ENCODE assay signal across 8 cellular contexts in genomic region chr6:44126320-44127149, GRCh38. TPM values are rescaled to one million over a fixed set of nuclear protein-coding genes. Genes with fewer than 3 reads are reported as not detected.
DNase-seq lines count a peak whose midpoint lies in the region; ATAC-seq and TF ChIP-seq lines count a peak whose summit lies in the region.

No MANE protein-coding gene starts in this region.

- intact Hi-C loops in psoas muscle (cut with DNase I), result loop anchor here in 1 of 2 donors (1.0 kb wide), 1 partner anchor 17 kb away; no protein-coding TSS in a partner anchor

- H3K9me2 ChIP-seq in SK-N-SH, result no peaks in the 10 kb centered on the region

- peak overlapping the region; percentile 94 for H3K27ac Mint-ChIP-seq in activated naive CD8-positive, alpha-beta T cell

- CTCF ChIA-PET in SK-N-SH (lab: Yijun Ruan, JAX), result no interaction called here

- ATAC-seq in GM19023 (IDR thresholded peaks at IDR 0.05; ENCODE audit: unreplicated experiment) (peak; percentile 37), HG03354 (IDR thresholded peaks at IDR 0.05; ENCODE audit: poor library complexity, severe bottlenecking, unreplicated experiment) (peak; percentile 33), psoas muscle (peak; percentile 80 to 84 (median 83))

- H2AFZ ChIP-seq in SK-N-SH (ENCODE audit: low read depth), result no peak overlapping the region

- H3K4me3 ChIP-seq in AG09309 (ENCODE audit: control insufficient read depth, low read depth, low read length) (peak overlapping the region; percentile 79), SK-N-SH (ENCODE audit: low read depth in 2 of 2, low read length in 1 of 2) (peak overlapping the region; percentile 76 to 82), cardiac muscle cell (peak overlapping the region; percentile 82), psoas muscle (peak overlapping the region; percentile 98)

- H3K27ac ChIP-seq in SK-N-SH (ENCODE audit: low read depth in 2 of 2, low read length in 1 of 2) (peak overlapping the region; percentile 58 to 77), cardiac muscle cell (peak overlapping the region; percentile 96), psoas muscle (peak overlapping the region; percentile 99)

- no peak for TF ChIP-seq EP300 in SK-N-SH (IDR thresholded peaks at IDR 0.05; ENCODE audit: borderline replicate concordance in 1 of 2, low read depth in 1 of 2, low read length in 1 of 2)

- peaks cover 49% of the 10 kb centered on the region for H4K20me1 ChIP-seq in SK-N-SH (ENCODE audit: insufficient read depth)

- H3K4me1 Mint-ChIP-seq in activated naive CD8-positive, alpha-beta T cell (ENCODE audit: low read depth), result peaks cover 54% of the 10 kb centered on the region

- peaks cover 13% of the 10 kb centered on the region for H3F3A ChIP-seq in SK-N-SH (replicated peaks; ENCODE audit: insufficient read depth)

- peak overlapping the region; percentile 88 for H3K4me3 Mint-ChIP-seq in activated naive CD8-positive, alpha-beta T cell

- peaks cover 96% of the 10 kb centered on the region for H3K79me2 ChIP-seq in SK-N-SH (ENCODE audit: insufficient read depth)

- H3K27me3 ChIP-seq in SK-N-SH (ENCODE audit: insufficient read depth) (no peaks in the 10 kb centered on the region), cardiac muscle cell (no peaks in the 10 kb centered on the region), psoas muscle (ENCODE audit: insufficient read depth in 3 of 3, low read length in 2 of 3) (no peaks in the 10 kb centered on the region)

- TF ChIP-seq CTCF in AG09309 (IDR thresholded peaks at IDR 0.05; ENCODE audit: control insufficient read depth, insufficient read depth, low read depth, low read length, missing control alignments) (no peak), SK-N-SH (IDR thresholded peaks at IDR 0.05) (no peak), cardiac muscle cell (IDR thresholded peaks at IDR 0.05; ENCODE audit: low read depth, low read length) (no peak), psoas muscle (IDR thresholded peaks at IDR 0.05) (no peak)

- POLR2A ChIA-PET in SK-N-SH (lab: Yijun Ruan, JAX), result no interaction called here

- peak overlapping the region; percentile 93 for H3K4me2 ChIP-seq in SK-N-SH

- peak overlapping the region; percentile 68 for H3K9ac ChIP-seq in SK-N-SH

- no peaks in the 10 kb centered on the region for H3K9me3 Mint-ChIP-seq in activated naive CD8-positive, alpha-beta T cell (ENCODE audit: low read depth)

- peaks cover 4% of the 10 kb centered on the region for H3K36me3 Mint-ChIP-seq in activated naive CD8-positive, alpha-beta T cell

- H3K36me3 ChIP-seq in SK-N-SH (replicated peaks in 1 of 2; ENCODE audit: control insufficient read depth in 1 of 2, insufficient read depth in 2 of 2, low read length in 1 of 2) (peaks cover 6% of the 10 kb centered on the region in 2 experiments), cardiac muscle cell (no peaks in the 10 kb centered on the region), psoas muscle (ENCODE audit: insufficient read depth in 1 of 2, low read depth in 1 of 2) (peaks cover 0 to 10% of the 10 kb centered on the region in 2 donors)

- H3K9me3 ChIP-seq in SK-N-SH, result no peaks in the 10 kb centered on the region
- no peaks in the 10 kb centered on the region for H3K9me3 ChIP-seq in cardiac muscle cell (ENCODE audit: low read depth)
- H3K9me3 ChIP-seq in psoas muscle, result no peaks in the 10 kb centered on the region

- no peak for DNase-seq in AG09309 (ENCODE audit: low read depth)
- DNase-seq in SK-N-SH, result peak; percentile 30
- DNase-seq in cardiac muscle cell (ENCODE audit: low read depth in 1 of 2, low spot score in 1 of 2), result peak; percentile 77 to 82
- peak; percentile 74 to 82 for DNase-seq in psoas muscle
- peak; percentile 53 for DNase-seq in ureter (ENCODE audit: low spot score)

- TF ChIP-seq RAD21 in SK-N-SH (IDR thresholded peaks at IDR 0.05; ENCODE audit: low read length), result no peak

- no peaks in the 10 kb centered on the region for H3K27me3 Mint-ChIP-seq in activated naive CD8-positive, alpha-beta T cell

- 5% methylated on average over 22 of the region's 31 CpGs for WGBS in SK-N-SH (ENCODE audit: low lambda C conversion rate)
- WGBS in psoas muscle, 3 donors, result 1% methylated on average over 14 to 31 of the region's 31 CpGs

- H3K4me1 ChIP-seq in SK-N-SH (ENCODE audit: control insufficient read depth in 1 of 2, insufficient read depth in 2 of 2, low read depth in 1 of 2, low read length in 1 of 2) (peaks cover 23 to 38% of the 10 kb centered on the region in 2 experiments; a peak in 3 of 4 replicates), cardiac muscle cell (ENCODE audit: low read depth) (peaks cover 39% of the 10 kb centered on the region), psoas muscle (peaks cover 48% of the 10 kb centered on the region)

TF ChIP-seq in SK-N-SH, 30 proteins besides CTCF, POLR2A, EP300 and RAD21:
- no peak for TF ChIP-seq FOXM1 (IDR thresholded peaks at IDR 0.05; ENCODE audit: low read depth)
- no peak for TF ChIP-seq GABPA (IDR thresholded peaks at IDR 0.05; ENCODE audit: low read depth)
- TF ChIP-seq NFIC (IDR thresholded peaks at IDR 0.05; ENCODE audit: borderline replicate concordance), result no peak
- 0 out of 2 replicates have a peak, but pooled peaks have one; percentile 30 for TF ChIP-seq PBX3 (IDR thresholded peaks at IDR 0.05)
- TF ChIP-seq REST (IDR thresholded peaks at IDR 0.05; ENCODE audit: low read depth, low read length), result 0 out of 2 replicates have a peak, but pooled peaks have one; percentile 25
- TF ChIP-seq TEAD4 (IDR thresholded peaks at IDR 0.05; ENCODE audit: borderline replicate concordance, insufficient read depth), result no peak
- TF ChIP-seq MXI1 (IDR thresholded peaks at IDR 0.05; ENCODE audit: low read depth, low read length), result no peak

RNA-seq across cellular contexts. Expression of gene MRPL14, which starts 0.7 kb away (rescaled TPM):
- polyA plus RNA-seq in SK-N-SH (2012; rRNA removed) (92.4 and 97.0 TPM in 2 replicates), cardiac muscle cell (130 and 165 TPM in 2 replicates), psoas muscle (100 to 1,000 TPM; 166 to 308 (median 197) TPM)
- 72.1 and 86.3 TPM in 2 replicates for polyA plus RNA-seq in SK-N-SH (2012; cell fraction: cytosol; rRNA removed)
- 39.4 and 45.0 TPM in 2 replicates for polyA plus RNA-seq in SK-N-SH (2012; cell fraction: nucleus; rRNA removed)
- total RNA-seq in cardiac muscle cell (66.4 and 78.8 TPM in 2 replicates), psoas muscle (100 to 1,000 TPM in 3 of 4 donors, 10 to 100 TPM in 1; 62.3 to 177 (median 113) TPM), ureter (30.4 TPM)

RNA-seq across cellular contexts. Expression of gene TMEM63B, which starts 0.8 kb away (rescaled TPM):
- polyA plus RNA-seq in SK-N-SH (2012; rRNA removed), result 52.7 and 63.2 TPM in 2 replicates
- polyA plus RNA-seq in SK-N-SH (2012; cell fraction: cytosol; rRNA removed), result 26.9 and 37.6 TPM in 2 replicates
- polyA plus RNA-seq in SK-N-SH (2012; cell fraction: nucleus; rRNA removed), result 97.6 and 129 TPM in 2 replicates
- 52.4 and 57.3 TPM in 2 replicates for total RNA-seq in cardiac muscle cell
- 51.7 and 54.2 TPM in 2 replicates for polyA plus RNA-seq in cardiac muscle cell
- 100 to 1,000 TPM in 1 of 4 donors, 10 to 100 TPM in 3; 32.7 to 121 (median 40.3) TPM for total RNA-seq in psoas muscle
- 10 to 100 TPM; 23.5 to 39.2 (median 27.9) TPM for polyA plus RNA-seq in psoas muscle
- 32.7 TPM for total RNA-seq in ureter

RNA-seq across cellular contexts. Expression of gene CAPN11, which starts 32.1 kb away (rescaled TPM):
- polyA plus RNA-seq in SK-N-SH (2012; rRNA removed), result not detected in 2 replicates
- 0.01 TPM in 1 of 2 replicates, not detected in the other for polyA plus RNA-seq in SK-N-SH (2012; cell fraction: cytosol; rRNA removed)
- polyA plus RNA-seq in SK-N-SH (2012; cell fraction: nucleus; rRNA removed), result 0.04 TPM in 1 of 2 replicates, not detected in the other
- total RNA-seq in cardiac muscle cell, result not detected in 2 replicates
- polyA plus RNA-seq in cardiac muscle cell, result not detected in 2 replicates
- total RNA-seq in psoas muscle, result under 1 TPM in 1 of 4 donors, not detected in 3; 0.32 TPM
- under 1 TPM; 0.05 to 0.16 (median 0.11) TPM for polyA plus RNA-seq in psoas muscle
- total RNA-seq in ureter, result 2.1 TPM

Comparison
In these comparisons a context has a peak if more than half of its experiments do, and no peak if none do; other contexts are left out.
1. ATAC-seq: peak in every context shown above with its lines; median percentile 83 in psoas muscle; 37 in GM19023; 33 in HG03354.